ENCODE assay signal across 22 cellular contexts in genomic region chr7:96224073-96224472, GRCh38.
"Had no signal": no experiment of that assay in that cellular context is flagged by ENCODE, and none has a peak within 500 bp of the region (broad histone marks: within the 10 kb centered on the region; RNA-seq: fewer than 3 reads in every experiment).

No MANE protein-coding gene starts in this region.

- H3K27ac ChIP-seq: neural progenitor cell, ovary, parathyroid adenoma, psoas muscle, right lobe of liver, sigmoid colon, stomach, suprapubic skin, testis, tibial artery, upper lobe of left lung, vagina had no signal

- H3K4me1 ChIP-seq: neural progenitor cell, parathyroid adenoma, psoas muscle, testis had no signal

- ATAC-seq: natural killer cell had no signal

- FAIRE-seq: small intestine, urothelium cell line had no signal

- H3K4me2 ChIP-seq: neural progenitor cell had no signal

- DNase-seq: natural killer cell; occipital lobe; ovary; psoas muscle; right cardiac atrium; right lobe of liver; sigmoid colon; small intestine; stimulated activated CD4-positive, alpha-beta T cell treated with anti-CD3 and anti-CD28 coated beads, Interleukin-15, amount 100 ng/mL, for 24 hours; stimulated activated CD4-positive, alpha-beta T cell treated with anti-CD3 and anti-CD28 coated beads, Interleukin-2, amount 100 ng/mL, for 48 hours; stimulated activated naive B cell treated with anti-CD40 and anti-IgM and Interleukin-4, amounts not matched to agents 10 μg/mL and 1 μg/mL and 100 μg/mL, for 72 hours; stimulated activated naive CD4-positive, alpha-beta T cell treated with Interleukin-2 at 50 U/mL for 16 hours; stomach; testis; tibial artery; trophoblast cell had no signal

- H3K4me3 ChIP-seq: neural progenitor cell, ovary, psoas muscle, right lobe of liver, sigmoid colon, stomach, suprapubic skin, testis, tibial artery, upper lobe of left lung, vagina had no signal

- H3K9me3 ChIP-seq: ovary, psoas muscle, right lobe of liver, sigmoid colon, suprapubic skin, testis, tibial artery, upper lobe of left lung, vagina had no signal
